11 cellular contexts compared by ENCODE assay signal in genomic region chrX:23811135-23811781, GRCh38. TPM values are rescaled to one million over a fixed set of nuclear protein-coding genes. Genes with fewer than 3 reads are reported as not detected.
A peak's percentile ranks its signal among the peaks of the same experiment; 100 is the strongest.
DNase-seq lines count a peak whose midpoint lies in the region; ATAC-seq and TF ChIP-seq lines count a peak whose summit lies in the region.
"Had no signal": no experiment of that assay in that cellular context is flagged by ENCODE, and none has a peak within 500 bp of the region (broad histone marks: within the 10 kb centered on the region; RNA-seq: fewer than 3 reads in every experiment).

No MANE protein-coding gene starts in this region.

- TF ChIP-seq CTCF in mammary epithelial cell (conservative IDR thresholded peaks at IDR 0.05 in 1 of 2, IDR thresholded peaks at IDR 0.05 in 1 of 2; ENCODE audit: extremely low read depth in 1 of 2, insufficient read depth in 1 of 2, low read depth in 1 of 2, low read length in 2 of 2), result no peak
- TF ChIP-seq CTCF in H9 (conservative IDR thresholded peaks at IDR 0.05), result no peak

- no peak overlapping the region for H2BK15ac ChIP-seq in H9 (ENCODE audit: low read depth, low read length)

- H3K4ac ChIP-seq in H9 (ENCODE audit: low read depth, low read length), result no peak overlapping the region

- no peak overlapping the region for H4K5ac ChIP-seq in H9 (ENCODE audit: insufficient read length, low read depth, low read length)

- ATAC-seq in memory B cell (ENCODE audit: low read depth), result peak; percentile 34
- no peak for ATAC-seq in effector memory CD8-positive, alpha-beta T cell (replicated peaks)

- H3K9me3 ChIP-seq in mammary epithelial cell (replicated peaks; ENCODE audit: insufficient read depth, low read length) (no peaks in the 10 kb centered on the region), H9 (ENCODE audit: control insufficient read depth, low read depth, low read length) (no peaks in the 10 kb centered on the region)
- H3K9me3 ChIP-seq: BE2C had no signal

- H2BK20ac ChIP-seq in H9 (ENCODE audit: low read depth, low read length, poor library complexity, severe bottlenecking), result no peak overlapping the region

- H2BK12ac ChIP-seq in H9 (ENCODE audit: insufficient read length, low read depth, low read length), result no peak overlapping the region

- no peaks in the 10 kb centered on the region for H3K23me2 ChIP-seq in H9 (ENCODE audit: insufficient read length, low read depth, low read length, poor library complexity, severe bottlenecking)

- dilution Hi-C loops in mammary epithelial cell (cut with HindIII; ENCODE audit: low sequenced_read_pairs), result no loop called here

- peak overlapping the region; percentile 51 for H3K27ac ChIP-seq in ACC112 (ENCODE audit: low read depth, low read length)
- no peak overlapping the region for H3K27ac ChIP-seq in mammary epithelial cell (ENCODE audit: insufficient read depth, low read depth, low read length)
- H3K27ac ChIP-seq in H9 (ENCODE audit: insufficient read length, low read depth, low read length), result no peak overlapping the region

- H3K36me3 ChIP-seq in ACC112 (ENCODE audit: insufficient read depth, low read length) (no peaks in the 10 kb centered on the region), mammary epithelial cell (ENCODE audit: insufficient read depth, low read length) (no peaks in the 10 kb centered on the region)
- H3K36me3 ChIP-seq: BE2C had no signal

- H3K23ac ChIP-seq in H9 (ENCODE audit: insufficient read length, low read depth, low read length), result no peak overlapping the region

- peak; percentile 81 for DNase-seq in MV-4-11 (lab: John Stamatoyannopoulos, UW)
- DNase-seq in mammary epithelial cell, result peak; percentile 34
- no peak for DNase-seq in memory B cell (ENCODE audit: low spot score in 2 of 2)
- DNase-seq in NCI-H1436 treated with DMSO at 0.1 percent for 48 hours (lab: John Stamatoyannopoulos, UW), result no peak
- no peak for DNase-seq in effector memory CD8-positive, alpha-beta T cell
- DNase-seq in H9, result no peak
- no peak for DNase-seq in activated CD8-positive, alpha-beta memory T cell treated with anti-CD3 and anti-CD28 coated beads, Interleukin-2, amount 50 U/mL, for 4 hours
- DNase-seq: BE2C, immature natural killer cell, NCI-H748 treated with DMSO at 0.1 percent for 48 hours had no signal

- peak overlapping the region; percentile 66 for H3K4me3 ChIP-seq in ACC112 (ENCODE audit: low read depth, low read length)
- H3K4me3 ChIP-seq in mammary epithelial cell (replicated peaks in 1 of 3; ENCODE audit: insufficient read depth in 1 of 3, low read depth in 2 of 3, low read length in 3 of 3), result peak overlapping the region in 1 of 3 experiments; percentile 14

- no peak overlapping the region for H4K91ac ChIP-seq in H9 (ENCODE audit: insufficient read length, low read depth, low read length)

- peak overlapping the region; percentile 47 for H3K4me3 Mint-ChIP-seq in memory B cell
- no peak overlapping the region for H3K4me3 Mint-ChIP-seq in effector memory CD8-positive, alpha-beta T cell
- H3K4me3 Mint-ChIP-seq in H9, result no peak overlapping the region
- H3K4me3 Mint-ChIP-seq: immature natural killer cell had no signal

- no peak overlapping the region for H2BK5ac ChIP-seq in H9 (ENCODE audit: insufficient read length, low read length)

- no peaks in the 10 kb centered on the region for H4K20me1 ChIP-seq in mammary epithelial cell (ENCODE audit: insufficient read depth, low read length)
- no peaks in the 10 kb centered on the region for H4K20me1 ChIP-seq in H9 (ENCODE audit: control insufficient read depth, insufficient read depth, insufficient read length)

- no peak overlapping the region for H3K27ac Mint-ChIP-seq in memory B cell
- H3K27ac Mint-ChIP-seq in effector memory CD8-positive, alpha-beta T cell, result no peak overlapping the region
- peak overlapping the region in 1 of 3 experiments; percentile 29; a peak in 3 of 7 replicates for H3K27ac Mint-ChIP-seq in H9
- H3K27ac Mint-ChIP-seq: immature natural killer cell had no signal

- no peaks in the 10 kb centered on the region for H3K27me3 Mint-ChIP-seq in memory B cell
- peaks cover 0 to 6% of the 10 kb centered on the region in 2 donors for H3K27me3 Mint-ChIP-seq in effector memory CD8-positive, alpha-beta T cell
- no peaks in the 10 kb centered on the region for H3K27me3 Mint-ChIP-seq in H9 (ENCODE audit: low read depth)

- H3K9me3 Mint-ChIP-seq in memory B cell (no peaks in the 10 kb centered on the region), H9 (no peaks in the 10 kb centered on the region; a peak in 1 of 5 replicates)
- H3K9me3 Mint-ChIP-seq in effector memory CD8-positive, alpha-beta T cell, result no peaks in the 10 kb centered on the region
- H3K9me3 Mint-ChIP-seq: immature natural killer cell had no signal

- H3K27me3 ChIP-seq in ACC112 (ENCODE audit: insufficient read depth, low read length) (no peaks in the 10 kb centered on the region), mammary epithelial cell (ENCODE audit: insufficient read depth, low read length) (no peaks in the 10 kb centered on the region), H9 (ENCODE audit: insufficient read depth, low read length) (no peaks in the 10 kb centered on the region)
- H3K27me3 ChIP-seq: BE2C had no signal

- CTCF ChIA-PET in mammary epithelial cell (lab: Charles Lee; ENCODE audit: low non-redundant PET), result no interaction called here

- H4K8ac ChIP-seq in H9 (replicated peaks; ENCODE audit: insufficient read length, low read depth, low read length), result no peak overlapping the region

- WGBS in mammary epithelial cell (ENCODE audit: low coverage, missing lambda C conversion rate), result 57% methylated on average over 11 of the region's 11 CpGs
- WGBS in H9 (ENCODE audit: extremely low coverage, insufficient read length, low lambda C conversion rate), result no CpG with 5 or more reads among the region's 11 CpGs

- H3K4me1 Mint-ChIP-seq in memory B cell, result peaks cover 5% of the 10 kb centered on the region
- H3K4me1 Mint-ChIP-seq in effector memory CD8-positive, alpha-beta T cell (ENCODE audit: low read depth in 2 of 2), result no peaks in the 10 kb centered on the region
- H3K4me1 Mint-ChIP-seq in H9, result peaks cover 11 to 21% of the 10 kb centered on the region in 2 experiments
- H3K4me1 Mint-ChIP-seq: immature natural killer cell had no signal

- H2AK5ac ChIP-seq in H9 (ENCODE audit: insufficient read length, low read length), result no peak overlapping the region

- H3T11ph ChIP-seq in H9 (ENCODE audit: low read length), result no peak overlapping the region

- H3K4me1 ChIP-seq in ACC112 (ENCODE audit: control insufficient read depth, insufficient read depth, low read length, unreplicated experiment) (peaks cover 16% of the 10 kb centered on the region), mammary epithelial cell (ENCODE audit: insufficient read depth, low read length) (peaks cover 6% of the 10 kb centered on the region), H9 (ENCODE audit: insufficient read depth, low read length) (no peaks in the 10 kb centered on the region)
- H3K4me1 ChIP-seq: BE2C had no signal

- H3K9ac ChIP-seq in mammary epithelial cell (ENCODE audit: insufficient read depth, low read length) (no peak overlapping the region), H9 (ENCODE audit: extremely low read depth, insufficient read length, low read length) (no peak overlapping the region)

- in situ Hi-C loops in mammary epithelial cell (cut with MboI; ENCODE audit: low sequenced_read_pairs in 2 of 2), result no loop called here

- no peak overlapping the region for H3K56ac ChIP-seq in H9 (ENCODE audit: insufficient read length, low read depth, low read length)

- BruUV-seq in mammary epithelial cell (replicated peaks; lab: Mats Ljungman, UMichigan), result no TSS peak

- no peak overlapping the region for H3K18ac ChIP-seq in H9 (ENCODE audit: insufficient read length, low read depth, low read length)

- peak overlapping the region; percentile 66 for H2AFZ ChIP-seq in ACC112 (ENCODE audit: low read length, unreplicated experiment)
- peak overlapping the region; percentile 21 for H2AFZ ChIP-seq in mammary epithelial cell (ENCODE audit: low read depth, low read length)
- H2AFZ ChIP-seq in H9 (ENCODE audit: low read length), result no peak overlapping the region

- H2BK120ac ChIP-seq in H9 (ENCODE audit: low read depth, low read length, poor library complexity, severe bottlenecking), result no peak overlapping the region

- no peaks in the 10 kb centered on the region for H3K36me3 Mint-ChIP-seq in memory B cell
- H3K36me3 Mint-ChIP-seq in effector memory CD8-positive, alpha-beta T cell (ENCODE audit: insufficient read depth), result no peaks in the 10 kb centered on the region
- H3K36me3 Mint-ChIP-seq in H9 (ENCODE audit: insufficient read depth in 1 of 3, low read depth in 3 of 3), result no peaks in the 10 kb centered on the region
- H3K36me3 Mint-ChIP-seq: immature natural killer cell had no signal

- no peaks in the 10 kb centered on the region for H3K79me1 ChIP-seq in H9 (ENCODE audit: insufficient read depth, low read depth, low read length, poor library complexity, severe bottlenecking)

- no peaks in the 10 kb centered on the region for H3K79me2 ChIP-seq in ACC112 (ENCODE audit: control insufficient read depth, insufficient read depth, low read length, unreplicated experiment)
- no peaks in the 10 kb centered on the region for H3K79me2 ChIP-seq in mammary epithelial cell (ENCODE audit: insufficient read depth, low read length)
- no peaks in the 10 kb centered on the region for H3K79me2 ChIP-seq in H9 (ENCODE audit: insufficient read depth, low read length)

- H3K4me2 ChIP-seq in mammary epithelial cell (ENCODE audit: insufficient read depth, low read depth, low read length) (no peak overlapping the region), H9 (ENCODE audit: insufficient read depth, insufficient read length, low read length) (no peak overlapping the region)

- H3K14ac ChIP-seq in H9 (ENCODE audit: insufficient read depth, low read length), result no peak overlapping the region

- intact Hi-C loops in mammary epithelial cell (cut with micrococcal nuclease), result no loop called here

RNA-seq across cellular contexts. Expression of gene SAT1, which starts 28.3 kb away (rescaled TPM):
- 100 to 1,000 TPM; 453 to 593 TPM for total RNA-seq in mammary epithelial cell
- polyA plus RNA-seq in mammary epithelial cell, result 296 TPM
- 156 TPM for polyA minus RNA-seq in mammary epithelial cell
- 55.2 and 62.2 TPM in 2 replicates for total RNA-seq in H9 (2021)

Comparison
In these comparisons a context has a peak if more than half of its experiments do, and no peak if none do; other contexts are left out.
1. DNase-seq: peak in MV-4-11 (single experiment) and mammary epithelial cell (single experiment); none in memory B cell (0 of 2), NCI-H1436 treated with DMSO at 0.1 percent for 48 hours (single experiment), effector memory CD8-positive, alpha-beta T cell (0 of 3), H9 (single experiment) and activated CD8-positive, alpha-beta memory T cell treated with anti-CD3 and anti-CD28 coated beads, Interleukin-2, amount 50 U/mL, for 4 hours (single experiment).